ENCODE assay signal across 14 cellular contexts in the genomic region with DNA sequence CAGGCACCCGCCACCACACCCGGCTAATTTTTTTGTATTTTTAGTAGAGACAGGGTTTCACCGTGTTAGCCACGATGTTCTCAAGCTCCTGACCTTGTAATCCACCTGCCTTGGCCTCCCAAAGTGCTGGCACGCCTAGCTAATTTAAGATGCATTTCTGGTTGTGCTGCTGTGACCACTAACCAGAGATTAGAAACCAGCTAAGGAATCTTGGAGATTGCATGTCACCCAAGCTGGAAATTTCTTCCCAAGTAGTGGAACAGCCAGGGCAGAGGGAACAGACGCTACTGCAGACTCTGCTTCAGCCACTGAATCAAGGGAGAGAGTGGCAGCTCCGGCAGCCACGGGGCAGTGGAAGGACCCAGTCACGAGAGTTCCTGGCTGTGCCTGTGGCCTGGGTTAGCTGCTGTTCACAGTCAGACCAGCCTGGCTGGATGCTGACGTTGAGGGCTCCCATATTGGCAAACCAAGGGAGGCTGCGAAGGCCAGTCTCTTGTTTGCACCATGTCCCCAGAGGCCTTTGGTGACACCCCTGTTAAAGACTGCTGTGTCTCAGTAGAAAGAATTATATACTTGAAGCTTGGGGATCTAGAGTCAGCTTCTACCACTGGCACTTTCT. TPM values are rescaled to one million over a fixed set of nuclear protein-coding genes. Genes with fewer than 3 reads are reported as not detected.
DNase-seq lines count a peak whose midpoint lies in the region; TF ChIP-seq lines count a peak whose summit lies in the region.
"Had no signal": no experiment of that assay in that cellular context is flagged by ENCODE, and none has a peak within 500 bp of the region (broad histone marks: within the 10 kb centered on the region; RNA-seq: fewer than 3 reads in every experiment).

No MANE protein-coding gene starts in this region.

- H2AFZ ChIP-seq in osteoblast (ENCODE audit: low read length): no peak overlapping the region

- no peaks in the 10 kb centered on the region for H3K9me3 ChIP-seq in AG04450 (ENCODE audit: control insufficient read depth, insufficient read depth, low read length)
- no peaks in the 10 kb centered on the region for H3K9me3 ChIP-seq in osteoblast (ENCODE audit: low read depth, low read length)
- H3K9me3 ChIP-seq: HAP-1 had no signal

- H3K79me2 ChIP-seq in osteoblast (ENCODE audit: insufficient read depth, low read length): peaks cover 99% of the 10 kb centered on the region

- no peaks in the 10 kb centered on the region for H3K9me3 Mint-ChIP-seq in chondrocyte (ENCODE audit: low read depth)
- H3K9me3 Mint-ChIP-seq: CD8-positive, alpha-beta memory T cell; IgD-negative memory B cell; memory B cell had no signal

- TF ChIP-seq CTCF in AG04450 (IDR thresholded peaks at IDR 0.05; ENCODE audit: low read depth, low read length) (no peak), chondrocyte (IDR thresholded peaks at IDR 0.05) (no peak), osteoblast (IDR thresholded peaks at IDR 0.05; ENCODE audit: extremely low read depth, low read depth, low read length) (no peak)

- H3K27me3 Mint-ChIP-seq in chondrocyte (ENCODE audit: low read depth): no peaks in the 10 kb centered on the region
- H3K27me3 Mint-ChIP-seq: CD8-positive, alpha-beta memory T cell; IgD-negative memory B cell; memory B cell had no signal

- peaks cover 85% of the 10 kb centered on the region for H4K20me1 ChIP-seq in osteoblast (ENCODE audit: insufficient read depth, low read length)

- H3K4me3 ChIP-seq in AG04450 (ENCODE audit: low read depth, low read length): no peak overlapping the region
- H3K4me3 ChIP-seq in osteoblast (ENCODE audit: insufficient read depth, low read length): no peak overlapping the region
- H3K4me3 ChIP-seq: HAP-1 had no signal

- CTCF ChIA-PET in AG04450 (lab: Charles Lee): interaction anchor here (1.0 kb wide), 2 partner anchors 27 to 43 kb away, joined by 3 to 6 read pairs; no protein-coding TSS in a partner anchor

- no peak overlapping the region for H3K4me2 ChIP-seq in osteoblast (ENCODE audit: insufficient read depth, low read length)

- POLR2A ChIA-PET in AG04450 (lab: Yijun Ruan, JAX): interaction anchor here (1.0 to 3.6 kb wide), 6 partner anchors 9 to 113 kb away, joined by 3 to 30 read pairs (median 6); a partner anchor contains a TSS

- H3K36me3 Mint-ChIP-seq in chondrocyte (ENCODE audit: low read depth): peaks cover 52% of the 10 kb centered on the region

- peaks cover 26% of the 10 kb centered on the region for H3K4me1 ChIP-seq in osteoblast (ENCODE audit: insufficient read depth, low read length)

- H3K27ac ChIP-seq in AG04450 (ENCODE audit: low read depth, low read length) (peak overlapping the region; percentile 22), osteoblast (ENCODE audit: low read depth, low read length) (peak overlapping the region; percentile 38)

- DNase-seq in AG04450 (ENCODE audit: low read depth, low spot score): no peak
- DNase-seq in HCEC 1CT: peak; percentile 5
- DNase-seq in chondrocyte (ENCODE audit: low spot score): no peak
- no peak for DNase-seq in osteoblast (ENCODE audit: insufficient read length, low spot score, missing footprints)
- no peak for DNase-seq in NCI-H2227 treated with DMSO at 0.1 percent for 48 hours (lab: John Stamatoyannopoulos, UW)
- no peak for DNase-seq in GOT3 (lab: John Stamatoyannopoulos, UW)
- DNase-seq in NCI-H748 treated with DMSO at 0.1 percent for 48 hours (lab: John Stamatoyannopoulos, UW): no peak
- DNase-seq in stimulated activated CD4-positive, alpha-beta T cell treated with anti-CD3 and anti-CD28 coated beads, Interleukin-2, amount 100 ng/mL, for 48 hours: no peak
- DNase-seq: activated CD4-positive, alpha-beta T cell treated with anti-CD3 and anti-CD28 coated beads for 48 hours; CD8-positive, alpha-beta memory T cell; NCI-H2029 treated with DMSO at 0.1 percent for 48 hours had no signal

- peaks cover 94% of the 10 kb centered on the region for H3K36me3 ChIP-seq in osteoblast (ENCODE audit: insufficient read depth, low read length)

- no peak overlapping the region for H3K4me3 Mint-ChIP-seq in chondrocyte (ENCODE audit: unreplicated experiment)
- H3K4me3 Mint-ChIP-seq: memory B cell had no signal

- H3K27me3 ChIP-seq in AG04450 (ENCODE audit: control insufficient read depth, insufficient read depth, low read length) (no peaks in the 10 kb centered on the region), osteoblast (ENCODE audit: insufficient read depth, low read length) (no peaks in the 10 kb centered on the region)

- H3K4me1 Mint-ChIP-seq in chondrocyte (ENCODE audit: low read depth): peaks cover 65% of the 10 kb centered on the region

- H3K27ac Mint-ChIP-seq in chondrocyte (ENCODE audit: unreplicated experiment): peak overlapping the region; percentile 82
- H3K27ac Mint-ChIP-seq: memory B cell had no signal

RNA-seq across cellular contexts. Expression of a gene that starts 7.9 kb away (rescaled TPM):
- polyA plus RNA-seq in AG04450 (2011; rRNA removed): 1,635 and 2,058 TPM in 2 replicates
- 838 and 1,049 TPM in 2 replicates for polyA minus RNA-seq in AG04450 (2011; rRNA and poly(A)+ RNA removed)
- 774 to 1,188 TPM (median 1,175 TPM) in 3 replicates for total RNA-seq in chondrocyte
- 1,233 and 1,325 TPM in 2 replicates for total RNA-seq in osteoblast

RNA-seq across cellular contexts. Expression of a gene that starts 27.5 kb away (rescaled TPM):
- polyA plus RNA-seq in AG04450 (2011; rRNA removed): 107 and 109 TPM in 2 replicates
- polyA minus RNA-seq in AG04450 (2011; rRNA and poly(A)+ RNA removed): 149 and 157 TPM in 2 replicates
- 65.5 to 73.7 TPM (median 69.9 TPM) in 3 replicates for total RNA-seq in chondrocyte
- 61.6 and 68.8 TPM in 2 replicates for total RNA-seq in osteoblast

RNA-seq across cellular contexts. Expression of a gene that starts 59.3 kb away (rescaled TPM):
- polyA plus RNA-seq in AG04450 (2011; rRNA removed): not detected in 2 replicates
- not detected in 2 replicates for polyA minus RNA-seq in AG04450 (2011; rRNA and poly(A)+ RNA removed)
- not detected in 3 replicates for total RNA-seq in chondrocyte
- 0.36 TPM in 1 of 2 replicates, not detected in the other for total RNA-seq in osteoblast
